Comparison of ENCODE assay signal across 12 cellular contexts in genomic region chr6:2102966-2103365, GRCh38.
"Had no signal": no experiment of that assay in that cellular context is flagged by ENCODE, and none has a peak within 500 bp of the region (broad histone marks: within the 10 kb centered on the region; RNA-seq: fewer than 3 reads in every experiment).

No MANE protein-coding gene starts in this region.

- FAIRE-seq: astrocyte had no signal

- H3K36me3 ChIP-seq: left lung, right atrium auricular region had no signal

- H3K4me2 ChIP-seq: smooth muscle cell had no signal

- H3K4me1 ChIP-seq: left lung, right atrium auricular region had no signal

- DNase-seq: activated CD4-positive, alpha-beta T cell treated with anti-CD3 and anti-CD28 coated beads for 4 hours; activated CD8-positive, alpha-beta memory T cell treated with anti-CD3 and anti-CD28 coated beads, Interleukin-2, amount 50 U/mL, for 48 hours; activated CD8-positive, alpha-beta T cell treated with anti-CD3 and anti-CD28 coated beads, Interleukin-2, amount 10 ng/mL, durations not matched to agents 7 days and 5 days; glutamatergic neuron; left lung; posterior cingulate gyrus; trophoblast cell had no signal

- H3K4me3 ChIP-seq: left lung, smooth muscle cell had no signal

- H3K27ac ChIP-seq: left lung, right atrium auricular region had no signal

- ATAC-seq: activated CD8-positive, alpha-beta T cell treated with anti-CD3 and anti-CD28 coated beads, Interleukin-2, amount 10 ng/mL, durations not matched to agents 7 days and 5 days; esophagus mucosa; left lung; stimulated activated effector memory CD8-positive, alpha-beta T cell treated with anti-CD3 and anti-CD28 coated beads, Interleukin-12 subunit alpha, Interleukin-12 subunit beta, amount 100 ng/mL, for 72 hours had no signal

- H3K27me3 ChIP-seq: left lung, right atrium auricular region had no signal

- H3K9me3 ChIP-seq: left lung, right atrium auricular region had no signal
